Comparison of ENCODE assay signal across 11 cellular contexts in genomic region chr7:2807846-2808772, GRCh38. TPM values are rescaled to one million over a fixed set of nuclear protein-coding genes. Genes with fewer than 3 reads are reported as not detected.
DNase-seq lines count a peak whose midpoint lies in the region; ATAC-seq and TF ChIP-seq lines count a peak whose summit lies in the region.
"Had no signal": no experiment of that assay in that cellular context is flagged by ENCODE, and none has a peak within 500 bp of the region (broad histone marks: within the 10 kb centered on the region; RNA-seq: fewer than 3 reads in every experiment).

No MANE protein-coding gene starts in this region.

- H3K4me1 Mint-ChIP-seq in activated naive CD8-positive, alpha-beta T cell treated with anti-CD3 and anti-CD28 coated beads, Interleukin-2, amount 50 U/mL, for 24 hours = peaks cover 13% of the 10 kb centered on the region
- peaks cover 21% of the 10 kb centered on the region for H3K4me1 Mint-ChIP-seq in neural progenitor cell

- POLR2A ChIA-PET in GM10248 (lab: Yijun Ruan, JAX) = no interaction called here

- CTCF ChIA-PET in GM10248 (lab: Yijun Ruan, JAX) = interaction anchor here (1.0 to 2.7 kb wide), 4 partner anchors 10 to 48 kb away, joined by 3 to 8 read pairs (median 5); no protein-coding TSS in a partner anchor

- H3K27ac Mint-ChIP-seq in activated naive CD8-positive, alpha-beta T cell treated with anti-CD3 and anti-CD28 coated beads, Interleukin-2, amount 50 U/mL, for 24 hours = no peak overlapping the region
- peak overlapping the region; percentile 78 for H3K27ac Mint-ChIP-seq in neural progenitor cell

- in situ Hi-C loops in GM23248 (cut with MboI) = no loop called here

- peak; percentile 57 for ATAC-seq in activated naive CD8-positive, alpha-beta T cell treated with anti-CD3 and anti-CD28 coated beads, Interleukin-2, amount 50 U/mL, for 24 hours
- ATAC-seq in HG03460 (IDR thresholded peaks at IDR 0.05; ENCODE audit: unreplicated experiment) = no peak

- H3K27me3 ChIP-seq in GM23248 (replicated peaks; ENCODE audit: insufficient read depth) (no peaks in the 10 kb centered on the region), neural progenitor cell (no peaks in the 10 kb centered on the region)

- H3K27me3 Mint-ChIP-seq in activated naive CD8-positive, alpha-beta T cell treated with anti-CD3 and anti-CD28 coated beads, Interleukin-2, amount 50 U/mL, for 24 hours = no peaks in the 10 kb centered on the region
- peaks cover 2% of the 10 kb centered on the region for H3K27me3 Mint-ChIP-seq in neural progenitor cell (ENCODE audit: insufficient read depth, low read depth)
- H3K27me3 Mint-ChIP-seq: central memory CD8-positive, alpha-beta T cell had no signal

- H3K4me2 ChIP-seq in GM23248 (ENCODE audit: unreplicated experiment) (peak overlapping the region; percentile 42), neural progenitor cell (no peak overlapping the region)

- peak; percentile 62 for DNase-seq in GM10248 (ENCODE audit: extremely low spot score)
- DNase-seq in GM23248 = peak; percentile 37
- DNase-seq in activated naive CD8-positive, alpha-beta T cell treated with anti-CD3 and anti-CD28 coated beads, Interleukin-2, amount 50 U/mL, for 24 hours = no peak
- DNase-seq in neural progenitor cell (ENCODE audit: low spot score) = no peak
- no peak for DNase-seq in activated CD8-positive, alpha-beta memory T cell treated with anti-CD3 and anti-CD28 coated beads for 24 hours
- no peak for DNase-seq in inferior parietal cortex (ENCODE audit: extremely low spot score)
- no peak for DNase-seq in activated naive CD4-positive, alpha-beta T cell (lab: John Stamatoyannopoulos, UW)
- DNase-seq: EL, NCI-H2029 treated with DMSO at 0.1 percent for 48 hours had no signal

- H3K9me2 ChIP-seq in GM23248 (ENCODE audit: insufficient read depth) = no peaks in the 10 kb centered on the region

- H4K20me1 ChIP-seq in GM23248 (ENCODE audit: insufficient read depth) = no peaks in the 10 kb centered on the region
- H4K20me1 ChIP-seq in neural progenitor cell (ENCODE audit: low read depth) = peaks cover 30% of the 10 kb centered on the region

- H3K4me3 ChIP-seq in GM23248 (peak overlapping the region; percentile 23), neural progenitor cell (no peak overlapping the region)

- H3K9me3 Mint-ChIP-seq in activated naive CD8-positive, alpha-beta T cell treated with anti-CD3 and anti-CD28 coated beads, Interleukin-2, amount 50 U/mL, for 24 hours = no peaks in the 10 kb centered on the region
- H3K9me3 Mint-ChIP-seq in neural progenitor cell = peaks cover 16% of the 10 kb centered on the region
- H3K9me3 Mint-ChIP-seq: central memory CD8-positive, alpha-beta T cell had no signal

- 70 to 73% methylated on average over 21 of the region's 21 CpGs for whole genome bisulfite sequencing in GM23248 (ENCODE audit: low coverage in 1 of 2, low lambda C conversion rate in 2 of 2, missing lambda C conversion rate in 2 of 2), 2 experiments

- peak overlapping the region; percentile 8; the same call in 1 of the 2 replicates for H3K9ac ChIP-seq in GM23248
- no peak overlapping the region for H3K9ac ChIP-seq in neural progenitor cell

- no peak overlapping the region for H3K4me3 Mint-ChIP-seq in activated naive CD8-positive, alpha-beta T cell treated with anti-CD3 and anti-CD28 coated beads, Interleukin-2, amount 50 U/mL, for 24 hours
- H3K4me3 Mint-ChIP-seq in neural progenitor cell = no peak overlapping the region
- H3K4me3 Mint-ChIP-seq: central memory CD8-positive, alpha-beta T cell had no signal

- H3K36me3 ChIP-seq in GM23248 (ENCODE audit: low read depth) (no peaks in the 10 kb centered on the region), neural progenitor cell (no peaks in the 10 kb centered on the region)

- H2AFZ ChIP-seq in GM23248 = no peak overlapping the region; the same call in 1 of the 2 replicates
- no peak overlapping the region for H2AFZ ChIP-seq in neural progenitor cell (replicated peaks)

- no peak for TF ChIP-seq CTCF in GM10248 (IDR thresholded peaks at IDR 0.05; ENCODE audit: control extremely low read depth, extremely low read depth, low read depth, missing control alignments)
- TF ChIP-seq CTCF in neural progenitor cell (IDR thresholded peaks at IDR 0.05) = no peak

- H3K9me3 ChIP-seq in GM23248 (ENCODE audit: low read depth) (no peaks in the 10 kb centered on the region), neural progenitor cell (ENCODE audit: low read depth) (no peaks in the 10 kb centered on the region)

- H3K4me1 ChIP-seq in GM23248 (ENCODE audit: insufficient read depth) (peaks cover 27% of the 10 kb centered on the region), neural progenitor cell (peaks cover 14% of the 10 kb centered on the region)

- peaks cover 1% of the 10 kb centered on the region for H3K36me3 Mint-ChIP-seq in activated naive CD8-positive, alpha-beta T cell treated with anti-CD3 and anti-CD28 coated beads, Interleukin-2, amount 50 U/mL, for 24 hours (ENCODE audit: low read depth)
- H3K36me3 Mint-ChIP-seq in neural progenitor cell = peaks cover 40% of the 10 kb centered on the region

- H3F3A ChIP-seq in GM23248 (ENCODE audit: insufficient read depth) = 0 out of 2 replicates have a peak, but pooled peaks cover 5% of the 10 kb centered on the region
- H3F3A ChIP-seq in neural progenitor cell (ENCODE audit: low read depth) = peaks cover 7% of the 10 kb centered on the region

- H3K79me2 ChIP-seq in GM23248 (ENCODE audit: insufficient read depth) (peaks cover 100% of the 10 kb centered on the region), neural progenitor cell (ENCODE audit: low read depth) (peaks cover 96% of the 10 kb centered on the region)

- H3K27ac ChIP-seq in GM23248 (peak overlapping the region; percentile 13; the same call in 1 of the 2 replicates), neural progenitor cell (no peak overlapping the region)

RNA-seq across cellular contexts. Expression of gene GNA12, which starts 36.0 kb away (rescaled TPM):
- total RNA-seq in GM23248 (2014; rRNA removed; shearing (Covaris generic)) = 13.8 and 24.3 TPM in 2 replicates
- 11.2 and 11.5 TPM in 2 replicates for polyA plus RNA-seq in GM23248 (2016; fragmentation: Nextera tagmentation; extraction: Ambion mirVana)
- total RNA-seq in neural progenitor cell (ENCODE audit: low replicate concordance) = 32.2 and 34.7 TPM in 2 replicates

Comparison
In these comparisons a context has a peak if more than half of its experiments do, and no peak if none do; other contexts are left out.
1. DNase-seq: peak in GM10248 (single experiment) and GM23248 (single experiment); none in activated naive CD8-positive, alpha-beta T cell treated with anti-CD3 and anti-CD28 coated beads, Interleukin-2, amount 50 U/mL, for 24 hours (single experiment), neural progenitor cell (single experiment), activated CD8-positive, alpha-beta memory T cell treated with anti-CD3 and anti-CD28 coated beads for 24 hours (single experiment), inferior parietal cortex (single experiment) and activated naive CD4-positive, alpha-beta T cell (0 of 4).